8 cellular contexts compared by ENCODE assay signal in the genomic region with DNA sequence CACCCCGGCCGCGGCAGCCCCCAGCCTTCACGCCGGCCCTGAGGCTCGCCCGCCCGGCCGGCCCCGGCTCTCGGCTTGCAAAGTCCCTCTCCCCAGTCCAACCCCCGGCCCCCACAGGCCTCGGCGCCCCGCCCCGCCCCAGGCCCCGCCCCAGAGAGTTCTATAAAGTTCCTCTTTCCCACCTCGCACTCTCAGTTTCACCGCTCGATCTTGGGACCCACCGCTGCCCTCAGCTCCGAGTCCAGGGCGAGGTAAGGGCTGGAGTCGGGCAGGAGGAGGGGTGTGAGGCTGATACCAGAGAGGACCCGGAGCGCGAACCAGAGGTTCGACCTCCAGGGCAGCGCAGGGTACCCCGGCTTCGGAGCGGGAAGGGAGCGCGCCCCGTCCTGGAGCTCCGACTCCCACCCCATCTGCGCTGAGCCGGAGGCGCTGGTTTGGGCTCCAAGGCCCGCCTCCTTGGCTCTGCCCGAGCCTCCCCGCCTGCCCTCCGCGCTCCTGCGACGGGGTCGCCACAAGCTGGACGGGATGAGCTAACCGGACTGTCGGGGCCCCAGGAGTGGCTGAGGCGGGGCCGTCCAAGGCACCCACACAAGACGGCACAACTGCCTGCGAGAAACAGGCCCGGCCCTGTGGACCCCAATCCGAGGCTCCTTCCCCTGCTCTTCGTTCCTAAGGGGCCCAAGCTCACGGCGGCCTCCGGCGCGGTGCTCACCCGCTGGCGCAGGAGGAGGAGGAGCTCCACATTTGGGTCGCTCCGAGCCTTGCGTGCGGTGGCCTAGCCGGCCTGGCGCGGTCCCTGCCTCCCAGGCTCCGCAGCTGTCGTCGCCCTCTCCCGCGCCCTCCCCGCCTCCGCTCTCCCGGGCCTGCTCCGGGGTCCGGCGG. TPM values are rescaled to one million over a fixed set of nuclear protein-coding genes. Genes with fewer than 3 reads are reported as not detected.
DNase-seq lines count a peak whose midpoint lies in the region; ATAC-seq and TF ChIP-seq lines count a peak whose summit lies in the region.

A gene (plus strand): TSS at position 194 of the 882 bp plus-strand sequence. CDS start 1,401 bp downstream, outside the sequence.

- H3K4me1 ChIP-seq in esophagus muscularis mucosa, result peaks cover 18 to 35% (median 33%) of the 10 kb centered on the region in 4 donors
- H3K4me1 ChIP-seq in parathyroid adenoma, result no peaks in the 10 kb centered on the region
- H3K4me1 ChIP-seq in vagina, result peaks cover 29% of the 10 kb centered on the region

- H3K36me3 ChIP-seq in esophagus muscularis mucosa, result no peaks in the 10 kb centered on the region
- H3K36me3 ChIP-seq in parathyroid adenoma (ENCODE audit: control insufficient read depth, insufficient read depth, low read length), result no peaks in the 10 kb centered on the region
- H3K36me3 ChIP-seq in vagina, result no peaks in the 10 kb centered on the region

- ATAC-seq in GM18870 (IDR thresholded peaks at IDR 0.05; ENCODE audit: unreplicated experiment) (peak; percentile 38), HG02973 (IDR thresholded peaks at IDR 0.05; ENCODE audit: unreplicated experiment) (peak; percentile 43)

- H2AFZ ChIP-seq in parathyroid adenoma, result peak within 1 kb of the TSS; percentile 42

- no peak for TF ChIP-seq POLR2A in esophagus muscularis mucosa (IDR thresholded peaks at IDR 0.05; ENCODE audit: low read depth)
- peak in 1 of 2 donors; percentile 48 for TF ChIP-seq POLR2A in vagina (IDR thresholded peaks at IDR 0.05)

- H3K27me3 ChIP-seq in esophagus muscularis mucosa (peaks cover 4 to 96% (median 42%) of the 10 kb centered on the region in 4 donors), parathyroid adenoma (ENCODE audit: control insufficient read depth, insufficient read depth, low read length) (no peaks in the 10 kb centered on the region), vagina (no peaks in the 10 kb centered on the region)

- H3K27ac ChIP-seq in esophagus muscularis mucosa (replicated peaks in 1 of 4), result no peak within 1 kb of the TSS
- no peak within 1 kb of the TSS for H3K27ac ChIP-seq in parathyroid adenoma
- peak within 1 kb of the TSS; percentile 84 for H3K27ac ChIP-seq in vagina

- WGBS in esophagus muscularis mucosa, result 1% methylated on average over 57 of the region's 82 CpGs

- H3K9ac ChIP-seq in parathyroid adenoma, result no peak within 1 kb of the TSS

- no peak for TF ChIP-seq CTCF in esophagus muscularis mucosa (IDR thresholded peaks at IDR 0.05)
- TF ChIP-seq CTCF in parathyroid adenoma (IDR thresholded peaks at IDR 0.05), result no peak
- TF ChIP-seq CTCF in vagina (IDR thresholded peaks at IDR 0.05), result no peak

- intact Hi-C loops in esophagus muscularis mucosa (cut with DNase I) (no loop called here), vagina (cut with DNase I) (no loop called here)

- no peak for TF ChIP-seq EP300 in esophagus muscularis mucosa (IDR thresholded peaks at IDR 0.05)

- peak within 1 kb of the TSS; percentile 44 to 61 (median 48) for H3K4me3 ChIP-seq in esophagus muscularis mucosa
- peak within 1 kb of the TSS; percentile 11 for H3K4me3 ChIP-seq in parathyroid adenoma (ENCODE audit: low read depth, low read length)
- peak within 1 kb of the TSS; percentile 40 to 47 for H3K4me3 ChIP-seq in vagina

- peak within 1 kb of the TSS; percentile 62 for H3K4me2 ChIP-seq in parathyroid adenoma (ENCODE audit: low read length)

- no peaks in the 10 kb centered on the region for H3K9me3 ChIP-seq in esophagus muscularis mucosa
- no peaks in the 10 kb centered on the region for H3K9me3 ChIP-seq in parathyroid adenoma (ENCODE audit: control insufficient read depth, low read length)
- no peaks in the 10 kb centered on the region for H3K9me3 ChIP-seq in vagina

- no peaks in the 10 kb centered on the region for H3K79me2 ChIP-seq in parathyroid adenoma

- peak; percentile 83 to 84 for DNase-seq in activated CD4-positive, alpha-beta T cell treated with anti-CD3 and anti-CD28 coated beads, Interleukin-2, amount 50 U/mL, for 4 hours
- no peak for DNase-seq in esophagus muscularis mucosa (ENCODE audit: extremely low spot score)
- no peak for DNase-seq in vagina (ENCODE audit: extremely low spot score in 2 of 2)
- DNase-seq in DMS153 treated with DMSO at 0.1 percent for 48 hours (lab: John Stamatoyannopoulos, UW; ENCODE audit: unreplicated experiment), result no peak
- no peak for DNase-seq in GM03348 (ENCODE audit: low spot score)

RNA-seq across cellular contexts. Expression of the gene that starts here (rescaled TPM):
- total RNA-seq in esophagus muscularis mucosa (1 to 10 TPM in 3 of 4 donors, under 1 TPM in 1; 0.29 to 9.5 (median 3.3) TPM), vagina (2.9 TPM)

Comparison
In these comparisons a context has a peak if more than half of its experiments do, and no peak if none do; other contexts are left out.
1. DNase-seq: peak in activated CD4-positive, alpha-beta T cell treated with anti-CD3 and anti-CD28 coated beads, Interleukin-2, amount 50 U/mL, for 4 hours (2 of 2); none in esophagus muscularis mucosa (single experiment), vagina (0 of 2), DMS153 treated with DMSO at 0.1 percent for 48 hours (single experiment) and GM03348 (single experiment).
2. Peak in every context shown above with its lines, with median percentiles within 50 percentile points of each other: H3K4me3 ChIP-seq.